In genomic region chr3:53506110-53506762, GRCh38 we compare ENCODE assay signal across 18 cellular contexts. TPM values are rescaled to one million over a fixed set of nuclear protein-coding genes. Genes with fewer than 3 reads are reported as not detected.
"Had no signal": no experiment of that assay in that cellular context is flagged by ENCODE, and none has a peak within 500 bp of the region (broad histone marks: within the 10 kb centered on the region; RNA-seq: fewer than 3 reads in every experiment).

No MANE protein-coding gene starts in this region.

- DNase-seq: activated CD4-positive, alpha-beta memory T cell treated with anti-CD3 and anti-CD28 coated beads for 36 hours; activated CD4-positive, alpha-beta T cell treated with anti-CD3 and anti-CD28 coated beads for 1 hour; activated gamma-delta T cell treated with Interleukin-2 at 50 U/mL for 16 hours; activated naive CD8-positive, alpha-beta T cell treated with anti-CD3 and anti-CD28 coated beads for 36 hours; activated T-cell treated with anti-CD3 and anti-CD28 coated beads, Interleukin-2, amount 50 U/mL, for 72 hours; foreskin keratinocyte; head of caudate nucleus; islet precursor cell; lower lobe of right lung; midbrain; naive thymus-derived CD4-positive, alpha-beta T cell; sigmoid colon; stimulated activated CD4-positive, alpha-beta T cell treated with anti-CD3 and anti-CD28 coated beads, Interleukin-12 subunit alpha, Interleukin-12 subunit beta, amount 100 ng/mL, for 4 hours; SW 1271 had no signal

- H3K27ac ChIP-seq: cardiac muscle cell, foreskin keratinocyte, lower lobe of right lung, prostate gland, sigmoid colon had no signal

- H3K36me3 Mint-ChIP-seq: activated CD4-positive, alpha-beta memory T cell treated with anti-CD3 and anti-CD28 coated beads for 36 hours; activated naive CD8-positive, alpha-beta T cell treated with anti-CD3 and anti-CD28 coated beads for 36 hours; naive thymus-derived CD4-positive, alpha-beta T cell had no signal

- H3K9me3 Mint-ChIP-seq: activated CD4-positive, alpha-beta memory T cell treated with anti-CD3 and anti-CD28 coated beads for 36 hours; activated naive CD8-positive, alpha-beta T cell treated with anti-CD3 and anti-CD28 coated beads for 36 hours; activated T-cell treated with anti-CD3 and anti-CD28 coated beads, Interleukin-2, amount 50 U/mL, for 72 hours; naive thymus-derived CD4-positive, alpha-beta T cell; stimulated activated naive CD8-positive, alpha-beta T cell treated with anti-CD3 and anti-CD28 coated beads, Interleukin-15, Interleukin-2, amounts not matched to agents 100 ng/mL and 50 ng/mL, for 24 hours; T-helper 2 cell treated with Interferon-gamma antibody and Interleukin-4, amounts not matched to agents 5 μg/mL and 100 μg/mL, for 36 hours had no signal

- H3K27ac Mint-ChIP-seq: activated CD4-positive, alpha-beta memory T cell treated with anti-CD3 and anti-CD28 coated beads for 36 hours; activated naive CD8-positive, alpha-beta T cell treated with anti-CD3 and anti-CD28 coated beads for 36 hours; activated T-cell treated with anti-CD3 and anti-CD28 coated beads, Interleukin-2, amount 50 U/mL, for 72 hours; naive thymus-derived CD4-positive, alpha-beta T cell; stimulated activated naive CD8-positive, alpha-beta T cell treated with anti-CD3 and anti-CD28 coated beads, Interleukin-15, Interleukin-2, amounts not matched to agents 100 ng/mL and 50 ng/mL, for 24 hours; T-helper 2 cell treated with Interferon-gamma antibody and Interleukin-4, amounts not matched to agents 5 μg/mL and 100 μg/mL, for 36 hours had no signal

- H3K4me3 ChIP-seq: cardiac muscle cell, lower lobe of right lung, prostate gland, sigmoid colon had no signal

- H3K4me1 ChIP-seq: foreskin keratinocyte, lower lobe of right lung, prostate gland had no signal

- ATAC-seq: activated T-cell treated with anti-CD3 and anti-CD28 coated beads, Interleukin-2, amount 50 U/mL, for 72 hours; foreskin keratinocyte; naive thymus-derived CD4-positive, alpha-beta T cell had no signal

- H3K36me3 ChIP-seq: cardiac muscle cell, lower lobe of right lung, prostate gland, sigmoid colon had no signal

- H3K27me3 ChIP-seq: cardiac muscle cell, sigmoid colon had no signal

- H3K4me3 Mint-ChIP-seq: activated CD4-positive, alpha-beta memory T cell treated with anti-CD3 and anti-CD28 coated beads for 36 hours; activated naive CD8-positive, alpha-beta T cell treated with anti-CD3 and anti-CD28 coated beads for 36 hours; activated T-cell treated with anti-CD3 and anti-CD28 coated beads, Interleukin-2, amount 50 U/mL, for 72 hours; naive thymus-derived CD4-positive, alpha-beta T cell; stimulated activated naive CD8-positive, alpha-beta T cell treated with anti-CD3 and anti-CD28 coated beads, Interleukin-15, Interleukin-2, amounts not matched to agents 100 ng/mL and 50 ng/mL, for 24 hours; T-helper 2 cell treated with Interferon-gamma antibody and Interleukin-4, amounts not matched to agents 5 μg/mL and 100 μg/mL, for 36 hours had no signal

- H3K9me3 ChIP-seq: lower lobe of right lung, prostate gland, sigmoid colon had no signal

RNA-seq across cellular contexts. Expression of gene CACNA1D, which starts 11.8 kb away (rescaled TPM):
- total RNA-seq: activated naive CD8-positive, alpha-beta T cell treated with anti-CD3 and anti-CD28 coated beads for 36 hours had no signal
